In genomic region chr14:95309261-95310051, GRCh38 we compare ENCODE assay signal across 19 cellular contexts. TPM values are rescaled to one million over a fixed set of nuclear protein-coding genes. Genes with fewer than 3 reads are reported as not detected.
DNase-seq lines count a peak whose midpoint lies in the region; ATAC-seq, FAIRE-seq and TF ChIP-seq lines count a peak whose summit lies in the region.
"Had no signal": no experiment of that assay in that cellular context is flagged by ENCODE, and none has a peak within 500 bp of the region (broad histone marks: within the 10 kb centered on the region; RNA-seq: fewer than 3 reads in every experiment).

No MANE protein-coding gene starts in this region.

- no peaks in the 10 kb centered on the region for H3K36me3 ChIP-seq in left ventricle myocardium inferior
- no peaks in the 10 kb centered on the region for H3K36me3 ChIP-seq in kidney (ENCODE audit: control insufficient read depth in 1 of 2, insufficient read depth in 2 of 2, low read length in 2 of 2)

- H3K27me3 Mint-ChIP-seq in nephron progenitor cell (ENCODE audit: low read depth, poor library complexity), result peaks cover 20% of the 10 kb centered on the region
- no peaks in the 10 kb centered on the region for H3K27me3 Mint-ChIP-seq in stimulated activated naive B cell treated with anti-CD40 and anti-IgM and Interleukin-4, amounts not matched to agents 10 μg/mL and 1 μg/mL and 100 μg/mL, for 72 hours

- peaks cover 13% of the 10 kb centered on the region for H3K9me3 Mint-ChIP-seq in nephron progenitor cell
- no peaks in the 10 kb centered on the region for H3K9me3 Mint-ChIP-seq in stimulated activated naive B cell treated with anti-CD40 and anti-IgM and Interleukin-4, amounts not matched to agents 10 μg/mL and 1 μg/mL and 100 μg/mL, for 72 hours
- H3K9me3 Mint-ChIP-seq: CD4-positive, alpha-beta T cell had no signal

- no peaks in the 10 kb centered on the region for H3K27me3 ChIP-seq in left ventricle myocardium inferior (ENCODE audit: low read depth)

- no peak overlapping the region for H3K27ac Mint-ChIP-seq in nephron progenitor cell
- no peak overlapping the region for H3K27ac Mint-ChIP-seq in stimulated activated naive B cell treated with anti-CD40 and anti-IgM and Interleukin-4, amounts not matched to agents 10 μg/mL and 1 μg/mL and 100 μg/mL, for 72 hours
- H3K27ac Mint-ChIP-seq: CD4-positive, alpha-beta T cell had no signal

- peak overlapping the region; percentile 12 for H3K4me3 Mint-ChIP-seq in nephron progenitor cell
- no peak overlapping the region for H3K4me3 Mint-ChIP-seq in stimulated activated naive B cell treated with anti-CD40 and anti-IgM and Interleukin-4, amounts not matched to agents 10 μg/mL and 1 μg/mL and 100 μg/mL, for 72 hours
- H3K4me3 Mint-ChIP-seq: CD4-positive, alpha-beta T cell had no signal

- H3K27ac ChIP-seq in left ventricle myocardium inferior (replicated peaks) (peak overlapping the region; percentile 66), kidney (ENCODE audit: low read depth in 2 of 2, low read length in 2 of 2) (peak overlapping the region in 1 of 2 donors; percentile 32)

- FAIRE-seq in kidney (lab: Jason Lieb, UNC), result no peak
- FAIRE-seq: A204.1, GM12892 had no signal

- TF ChIP-seq CTCF in left ventricle myocardium inferior (IDR thresholded peaks at IDR 0.05; ENCODE audit: borderline replicate concordance) (no peak), kidney (IDR thresholded peaks at IDR 0.05; ENCODE audit: borderline replicate concordance, extremely low read depth, insufficient read depth) (no peak), nephron progenitor cell (IDR thresholded peaks at IDR 0.05) (no peak)

- H3K9me3 ChIP-seq in left ventricle myocardium inferior (replicated peaks) (no peaks in the 10 kb centered on the region), kidney (ENCODE audit: control insufficient read depth in 1 of 2, low read length in 2 of 2) (no peaks in the 10 kb centered on the region)
- H3K9me3 ChIP-seq: Caco-2 had no signal

- no peak for DNase-seq in left ventricle myocardium inferior
- no peak for DNase-seq in cardiac septum (ENCODE audit: low spot score)
- DNase-seq in kidney, result peak; percentile 12
- no peak for DNase-seq in nephron progenitor cell
- no peak for DNase-seq in head of caudate nucleus
- no peak for DNase-seq in stimulated activated naive B cell treated with anti-CD40 and anti-IgM and Interleukin-4, amounts not matched to agents 10 μg/mL and 1 μg/mL and 100 μg/mL, for 72 hours
- DNase-seq in left ventricle myocardium superior, result no peak
- DNase-seq: Caco-2; CD4-positive, alpha-beta T cell; DMS153; EL; KBM-7; NCI-H1417; NCI-H187; NCI-H226; SIG-M5 had no signal

- H3K9ac ChIP-seq in kidney (ENCODE audit: low read length in 2 of 2), result no peak overlapping the region

- intact Hi-C loops in left ventricle myocardium inferior (cut with micrococcal nuclease), result no loop called here
- intact Hi-C loops in cardiac septum (cut with DNase I), result no loop called here
- intact Hi-C loops in kidney (cut with DNase I), result no loop called here
- intact Hi-C loops in head of caudate nucleus (cut with DNase I), result no loop called here
- intact Hi-C loops in left ventricle myocardium superior (cut with micrococcal nuclease), result no loop called here

- H3K4me1 ChIP-seq in left ventricle myocardium inferior (peaks cover 81% of the 10 kb centered on the region), kidney (ENCODE audit: control insufficient read depth in 1 of 2, insufficient read depth in 1 of 2, low read depth in 1 of 2, low read length in 2 of 2) (peaks cover 50 to 56% of the 10 kb centered on the region in 2 donors)
- H3K4me1 ChIP-seq: Caco-2 had no signal

- H3K4me3 ChIP-seq in left ventricle myocardium inferior (no peak overlapping the region), kidney (ENCODE audit: low read length in 2 of 2) (no peak overlapping the region)

- peaks cover 19% of the 10 kb centered on the region for H3K36me3 Mint-ChIP-seq in nephron progenitor cell (ENCODE audit: low read depth)
- H3K36me3 Mint-ChIP-seq in stimulated activated naive B cell treated with anti-CD40 and anti-IgM and Interleukin-4, amounts not matched to agents 10 μg/mL and 1 μg/mL and 100 μg/mL, for 72 hours, result peaks cover 2 to 5% of the 10 kb centered on the region in 2 donors

- H3K4me1 Mint-ChIP-seq in nephron progenitor cell, result peaks cover 38% of the 10 kb centered on the region
- peaks cover 34 to 43% of the 10 kb centered on the region in 2 donors for H3K4me1 Mint-ChIP-seq in stimulated activated naive B cell treated with anti-CD40 and anti-IgM and Interleukin-4, amounts not matched to agents 10 μg/mL and 1 μg/mL and 100 μg/mL, for 72 hours

- no peak for ATAC-seq in stimulated activated naive B cell treated with anti-CD40 and anti-IgM and Interleukin-4, amounts not matched to agents 10 μg/mL and 1 μg/mL and 100 μg/mL, for 72 hours (replicated peaks)
- ATAC-seq in GM21576 (IDR thresholded peaks at IDR 0.05; ENCODE audit: unreplicated experiment) (no peak), left ventricle myocardium superior (no peak)

RNA-seq across cellular contexts. Expression of gene CLMN, which starts 10.3 kb away (rescaled TPM):
- 3.7 TPM for total RNA-seq in left ventricle myocardium inferior
- 6.0 TPM for total RNA-seq in cardiac septum
- 151 TPM for total RNA-seq in kidney
- 33.1 TPM for polyA plus RNA-seq in kidney (ENCODE audit: insufficient read depth, low read depth, low replicate concordance)
- 8.9 TPM for total RNA-seq in left ventricle myocardium superior

Comparison
In these comparisons a context has a peak if more than half of its experiments do, and no peak if none do; other contexts are left out.
1. RNA of gene CLMN, which starts 10.3 kb away (total RNA-seq): 151 TPM in kidney (single experiment); 8.9 TPM in left ventricle myocardium superior (single experiment), 6.0 TPM in cardiac septum (single experiment) and 3.7 TPM in left ventricle myocardium inferior (single experiment); every median in the first group is over 10 times any median in the second.